In the genomic region with DNA sequence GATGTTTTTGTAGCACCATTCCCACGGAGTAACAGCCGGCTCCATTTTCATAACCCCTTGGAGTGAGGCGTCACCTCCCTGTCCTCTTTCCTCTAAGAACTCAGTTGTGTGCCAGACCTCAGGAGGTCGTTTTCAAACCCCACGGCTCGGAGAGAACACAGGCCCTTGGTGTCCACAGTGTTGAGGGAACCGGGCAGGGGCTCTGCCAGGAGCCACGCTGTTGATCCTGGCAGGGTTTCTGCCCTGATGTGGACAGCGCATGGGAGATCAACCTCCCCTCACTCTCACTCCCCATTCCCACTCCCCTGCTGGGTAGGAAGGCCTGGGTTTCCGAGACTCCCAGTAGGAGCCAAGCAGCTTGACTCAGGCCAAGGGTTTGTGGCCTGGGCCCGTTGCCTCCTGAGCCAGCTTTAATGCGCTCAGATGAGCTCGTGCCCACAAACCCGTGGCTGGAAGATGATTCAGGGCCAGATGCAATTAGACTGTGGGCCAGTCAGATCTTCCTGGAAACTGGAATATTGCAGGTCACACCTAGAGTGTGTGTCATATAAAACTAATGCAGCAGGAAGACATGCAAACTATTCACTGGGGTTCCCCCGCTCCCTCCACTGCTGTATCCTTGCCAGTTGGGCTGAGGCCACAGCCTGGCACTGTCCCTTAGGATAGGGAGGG, we compare ENCODE assay signal across 14 cellular contexts.
DNase-seq lines count a peak whose midpoint lies in the region; ATAC-seq, FAIRE-seq and TF ChIP-seq lines count a peak whose summit lies in the region.
"Had no signal": no experiment of that assay in that cellular context is flagged by ENCODE, and none has a peak within 500 bp of the region (broad histone marks: within the 10 kb centered on the region; RNA-seq: fewer than 3 reads in every experiment).

No MANE protein-coding gene starts in this region.

- no peak for TF ChIP-seq CTCF in fibroblast of lung (conservative IDR thresholded peaks at IDR 0.05 in 1 of 2, IDR thresholded peaks at IDR 0.05 in 1 of 2; ENCODE audit: low read depth in 1 of 2, low read length in 2 of 2)

- no peaks in the 10 kb centered on the region for H4K20me1 ChIP-seq in fibroblast of lung (ENCODE audit: control insufficient read depth, extremely low read depth, insufficient read depth, low read length)

- FAIRE-seq in RCC 7860 (lab: Jason Lieb, UNC): peak; percentile 97
- FAIRE-seq: K562 had no signal

- H3K27me3 ChIP-seq in fibroblast of lung (ENCODE audit: control insufficient read depth, insufficient read depth, low read length): no peaks in the 10 kb centered on the region
- H3K27me3 ChIP-seq: adrenal gland had no signal

- no peak for ATAC-seq in HG02885 (IDR thresholded peaks at IDR 0.05; ENCODE audit: poor library complexity, unreplicated experiment)
- ATAC-seq: K562 had no signal

- H2AFZ ChIP-seq in fibroblast of lung (ENCODE audit: low read length): no peak overlapping the region

- H3K27ac ChIP-seq in fibroblast of lung (ENCODE audit: insufficient read depth, low read length): peak overlapping the region; percentile 5
- H3K27ac ChIP-seq: adrenal gland had no signal

- H3K36me3 ChIP-seq in fibroblast of lung (ENCODE audit: control insufficient read depth, insufficient read depth, low read length): no peaks in the 10 kb centered on the region
- H3K36me3 ChIP-seq: adrenal gland had no signal

- H3K79me2 ChIP-seq in fibroblast of lung (ENCODE audit: control insufficient read depth, insufficient read depth, low read length): no peaks in the 10 kb centered on the region

- H3K4me2 ChIP-seq in fibroblast of lung (ENCODE audit: extremely low read depth, insufficient read depth, low read length): no peak overlapping the region

- in situ Hi-C loops in Caki2 (cut with HindIII; ENCODE audit: low pct_unique_long_range_greater_than_20kb, low sequenced_read_pairs): no loop called here

- DNase-seq in Caki2 (ENCODE audit: low read depth) (peak; percentile 54), RCC 7860 (ENCODE audit: low spot score) (peak; percentile 87), fibroblast of lung (ENCODE audit: low read depth in 2 of 2) (peak; percentile 52 to 95), occipital lobe (lab: John Stamatoyannopoulos, UW) (peak; percentile 9), NCI-H748 treated with DMSO at 0.1 percent for 48 hours (lab: John Stamatoyannopoulos, UW) (no peak), UCSD-AML1 (lab: John Stamatoyannopoulos, UW; ENCODE audit: unreplicated experiment) (no peak)
- no peak for DNase-seq in activated naive CD4-positive, alpha-beta T cell treated with anti-CD3 and anti-CD28 coated beads, Interleukin-2, amount 50 U/mL, for 16 hours
- DNase-seq: CD4-positive, CD25-positive, alpha-beta regulatory T cell; NCI-H2227 treated with DMSO at 0.1 percent for 48 hours; stimulated activated CD4-positive, alpha-beta T cell treated with anti-CD3 and anti-CD28 coated beads, Interleukin-15, amount 100 ng/mL, for 24 hours; stimulated activated naive CD4-positive, alpha-beta T cell had no signal

- H3K9me3 ChIP-seq in fibroblast of lung (ENCODE audit: control insufficient read depth, insufficient read depth, low read depth, low read length): no peaks in the 10 kb centered on the region
- H3K9me3 ChIP-seq: adrenal gland had no signal

- no peak overlapping the region for H3K4me3 ChIP-seq in fibroblast of lung (replicated peaks in 1 of 4; ENCODE audit: control extremely low read depth in 1 of 4, insufficient read depth in 1 of 4, low read depth in 3 of 4, low read length in 4 of 4)
- H3K4me3 ChIP-seq: adrenal gland, K562 had no signal

- H3K4me1 ChIP-seq in fibroblast of lung (ENCODE audit: control insufficient read depth, extremely low read depth, insufficient read depth, low read length): peaks cover 3% of the 10 kb centered on the region
- H3K4me1 ChIP-seq: adrenal gland had no signal

- no peak overlapping the region for H3K9ac ChIP-seq in fibroblast of lung (ENCODE audit: insufficient read depth, low read length)

Comparison
In these comparisons a context has a peak if more than half of its experiments do, and no peak if none do; other contexts are left out.
1. DNase-seq: peak in Caki2 (single experiment), RCC 7860 (single experiment), fibroblast of lung (2 of 2) and occipital lobe (single experiment); none in NCI-H748 treated with DMSO at 0.1 percent for 48 hours (single experiment), UCSD-AML1 (single experiment) and activated naive CD4-positive, alpha-beta T cell treated with anti-CD3 and anti-CD28 coated beads, Interleukin-2, amount 50 U/mL, for 16 hours (single experiment).